19 cellular contexts compared by ENCODE assay signal in genomic region chr19:14835011-14835410, GRCh38. TPM values are rescaled to one million over a fixed set of nuclear protein-coding genes. Genes with fewer than 3 reads are reported as not detected.
DNase-seq lines count a peak whose midpoint lies in the region; ATAC-seq and TF ChIP-seq lines count a peak whose summit lies in the region.
"Had no signal": no experiment of that assay in that cellular context is flagged by ENCODE, and none has a peak within 500 bp of the region (broad histone marks: within the 10 kb centered on the region; RNA-seq: fewer than 3 reads in every experiment).

TSS of gene OR7A5 (minus strand) at chr19:14835185. CDS start at chr19:14828241, 6,944 bp downstream.
TSS of gene OR7C1 (minus strand) at chr19:14835185. CDS start at chr19:14800136, 35,049 bp downstream.

- H2AK5ac ChIP-seq in neuronal stem cell (ENCODE audit: low read depth, low read length), result no peak within 1 kb of the TSS

- H4K91ac ChIP-seq in neuronal stem cell (ENCODE audit: low read depth, low read length, poor library complexity), result no peak within 1 kb of the TSS

- H3K4me1 ChIP-seq in right atrium auricular region, result no peaks in the 10 kb centered on the region
- H3K4me1 ChIP-seq in neuronal stem cell (ENCODE audit: control insufficient read depth in 2 of 2, insufficient read depth in 1 of 2, low read depth in 1 of 2, low read length in 2 of 2), result no peaks in the 10 kb centered on the region
- H3K4me1 ChIP-seq in vagina, result no peaks in the 10 kb centered on the region
- H3K4me1 ChIP-seq: A549, gastroesophageal sphincter had no signal

- H3K4ac ChIP-seq in neuronal stem cell (ENCODE audit: low read length), result no peak within 1 kb of the TSS

- H3K4me2 ChIP-seq in neuronal stem cell (ENCODE audit: insufficient read depth, low read length, poor library complexity, severe bottlenecking), result no peak within 1 kb of the TSS
- H3K4me2 ChIP-seq: A549 had no signal

- H3K4me3 ChIP-seq in right atrium auricular region (no peak within 1 kb of the TSS), epithelial cell of esophagus (ENCODE audit: low read length) (peak within 1 kb of the TSS; percentile 25), neuronal stem cell (ENCODE audit: low read length in 2 of 2) (peak within 1 kb of the TSS in 1 of 2 donors; percentile 42), vagina (peak within 1 kb of the TSS in 1 of 2 donors; percentile 21), WERI-Rb-1 (ENCODE audit: low read depth, low read length) (no peak within 1 kb of the TSS)
- H3K4me3 ChIP-seq: A549, gastroesophageal sphincter, thoracic aorta had no signal

- no CpG with 5 or more reads among the region's 1 CpG for WGBS in neuronal stem cell (ENCODE audit: extremely low coverage in 2 of 2, insufficient read length in 2 of 2, insufficient replicate concordance in 1 of 2), 2 donors

- no peaks in the 10 kb centered on the region for H3K79me1 ChIP-seq in neuronal stem cell (ENCODE audit: low read depth, low read length)

- H3K27ac ChIP-seq in right atrium auricular region (no peak within 1 kb of the TSS), neuronal stem cell (replicated peaks; ENCODE audit: low read length) (no peak within 1 kb of the TSS), vagina (peak within 1 kb of the TSS; percentile 25), WERI-Rb-1 (no peak within 1 kb of the TSS)
- H3K27ac ChIP-seq: A549, gastroesophageal sphincter, thoracic aorta had no signal

- H3K27me3 ChIP-seq in right atrium auricular region (no peaks in the 10 kb centered on the region), neuronal stem cell (ENCODE audit: control insufficient read depth in 3 of 3, insufficient read depth in 3 of 3, low read depth in 1 of 3, low read length in 3 of 3) (peaks cover 0 to 6% (median 0%) of the 10 kb centered on the region in 3 experiments), vagina (no peaks in the 10 kb centered on the region), WERI-Rb-1 (ENCODE audit: insufficient read depth, low read depth, severe bottlenecking) (peaks cover 88% of the 10 kb centered on the region)

- H2BK120ac ChIP-seq in neuronal stem cell (ENCODE audit: low read depth, low read length), result no peak within 1 kb of the TSS

- no peak within 1 kb of the TSS for H3K23ac ChIP-seq in neuronal stem cell (ENCODE audit: low read depth, low read length, poor library complexity)

- no peak within 1 kb of the TSS for H2BK12ac ChIP-seq in neuronal stem cell (ENCODE audit: low read length)

- TF ChIP-seq CTCF in right atrium auricular region (IDR thresholded peaks at IDR 0.05), result no peak
- no peak for TF ChIP-seq CTCF in epithelial cell of esophagus (IDR thresholded peaks at IDR 0.05; ENCODE audit: insufficient read depth, low read depth, low read length, missing control alignments)
- no peak for TF ChIP-seq CTCF in vagina (IDR thresholded peaks at IDR 0.05)
- TF ChIP-seq CTCF in WERI-Rb-1 (IDR thresholded peaks at IDR 0.05; ENCODE audit: low read depth, low read length), result no peak

- no peak within 1 kb of the TSS for H3K9ac ChIP-seq in neuronal stem cell (ENCODE audit: low read depth, low read length, poor library complexity)

- H3K18ac ChIP-seq in neuronal stem cell (ENCODE audit: low read length), result no peak within 1 kb of the TSS

- TF ChIP-seq POLR2A in vagina (IDR thresholded peaks at IDR 0.05), result no peak

- H2BK5ac ChIP-seq in neuronal stem cell (ENCODE audit: low read length), result no peak within 1 kb of the TSS

- H3K9me3 ChIP-seq in right atrium auricular region, result no peaks in the 10 kb centered on the region
- H3K9me3 ChIP-seq in neuronal stem cell (replicated peaks in 1 of 2; ENCODE audit: control insufficient read depth in 2 of 2, insufficient read depth in 1 of 2, low read depth in 1 of 2, low read length in 2 of 2), result no peaks in the 10 kb centered on the region
- no peaks in the 10 kb centered on the region for H3K9me3 ChIP-seq in vagina
- peaks cover 5% of the 10 kb centered on the region for H3K9me3 ChIP-seq in WERI-Rb-1 (ENCODE audit: severe bottlenecking)
- H3K9me3 ChIP-seq: thoracic aorta had no signal

- ATAC-seq in Right ventricle myocardium superior (ENCODE audit: poor library complexity), result peak; percentile 41
- no peak for ATAC-seq in HG03095 (IDR thresholded peaks at IDR 0.05; ENCODE audit: unreplicated experiment)
- ATAC-seq: A549; activated naive CD8-positive, alpha-beta T cell treated with anti-CD3 and anti-CD28 coated beads, Interleukin-2, amount 50 U/mL, for 24 hours; gastroesophageal sphincter had no signal

- no peak within 1 kb of the TSS for H3K14ac ChIP-seq in neuronal stem cell (ENCODE audit: low read length)

- peak within 1 kb of the TSS; percentile 17 for H4K8ac ChIP-seq in neuronal stem cell (ENCODE audit: low read depth, low read length)

- no peak within 1 kb of the TSS for H2BK15ac ChIP-seq in neuronal stem cell (ENCODE audit: low read length)

- H3K36me3 ChIP-seq in right atrium auricular region, result no peaks in the 10 kb centered on the region
- H3K36me3 ChIP-seq in neuronal stem cell (replicated peaks in 1 of 2; ENCODE audit: control insufficient read depth in 2 of 2, insufficient read depth in 2 of 2, low read length in 2 of 2), result no peaks in the 10 kb centered on the region
- no peaks in the 10 kb centered on the region for H3K36me3 ChIP-seq in vagina
- H3K36me3 ChIP-seq in WERI-Rb-1, result no peaks in the 10 kb centered on the region
- H3K36me3 ChIP-seq: gastroesophageal sphincter, thoracic aorta had no signal

- H2AFZ ChIP-seq in neuronal stem cell (ENCODE audit: low read length), result no peak within 1 kb of the TSS

- intact Hi-C loops in Right ventricle myocardium superior (cut with DNase I) (no loop called here), vagina (cut with DNase I) (no loop called here)

- DNase-seq in Right ventricle myocardium superior (no peak), right atrium auricular region (ENCODE audit: low spot score) (no peak), epithelial cell of esophagus (ENCODE audit: low read depth) (peak; percentile 2), neuronal stem cell (ENCODE audit: low spot score) (no peak), vagina (ENCODE audit: extremely low spot score in 2 of 2) (no peak), WERI-Rb-1 (no peak), ureter (ENCODE audit: low spot score) (no peak)
- DNase-seq: activated CD4-positive, alpha-beta memory T cell treated with anti-CD3 and anti-CD28 coated beads for 36 hours; activated naive CD8-positive, alpha-beta T cell treated with anti-CD3 and anti-CD28 coated beads, Interleukin-2, amount 50 U/mL, for 24 hours; CD4-positive, alpha-beta memory T cell; central memory CD4-positive, alpha-beta T cell; NCI-H1694 had no signal

RNA-seq across cellular contexts. Expression of gene OR7A5, which starts in this region (rescaled TPM):
- not detected for total RNA-seq in Right ventricle myocardium superior
- total RNA-seq in right atrium auricular region, result not detected
- polyA plus RNA-seq in neuronal stem cell (2013, experiment 1 of 2), result not detected
- polyA plus RNA-seq in neuronal stem cell (2013, experiment 2 of 2), result not detected
- 0.74 TPM for total RNA-seq in vagina
- not detected for total RNA-seq in ureter
- total RNA-seq: activated CD4-positive, alpha-beta memory T cell treated with anti-CD3 and anti-CD28 coated beads for 36 hours; CD4-positive, alpha-beta memory T cell; gastroesophageal sphincter; HT1080; kidney epithelial cell; NCI-H460; thoracic aorta had no signal
- polyA plus RNA-seq: A549; CD4-positive, alpha-beta memory T cell had no signal

RNA-seq across cellular contexts. Expression of gene OR7C1, which starts in this region (rescaled TPM):
- total RNA-seq in Right ventricle myocardium superior, result not detected
- not detected for total RNA-seq in right atrium auricular region
- polyA plus RNA-seq in neuronal stem cell (2013, experiment 1 of 2), result not detected
- polyA plus RNA-seq in neuronal stem cell (2013, experiment 2 of 2), result not detected
- total RNA-seq in vagina, result 0.74 TPM
- not detected for total RNA-seq in ureter
- total RNA-seq: activated CD4-positive, alpha-beta memory T cell treated with anti-CD3 and anti-CD28 coated beads for 36 hours; CD4-positive, alpha-beta memory T cell; gastroesophageal sphincter; HT1080; kidney epithelial cell; NCI-H460; thoracic aorta had no signal
- polyA plus RNA-seq: A549; CD4-positive, alpha-beta memory T cell had no signal

Comparison
In these comparisons a context has a peak if more than half of its experiments do, and no peak if none do; other contexts are left out.
1. Peak in ATAC-seq in Right ventricle myocardium superior; RNA of the genes that start here not detected or under 1 TPM.